Comparison of ENCODE assay signal across 9 cellular contexts in genomic region chr10:6579193-6579903, GRCh38. TPM values are rescaled to one million over a fixed set of nuclear protein-coding genes. Genes with fewer than 3 reads are reported as not detected.
A peak's percentile ranks its signal among the peaks of the same experiment; 100 is the strongest.
DNase-seq lines count a peak whose midpoint lies in the region; ATAC-seq and TF ChIP-seq lines count a peak whose summit lies in the region.
"Had no signal": no experiment of that assay in that cellular context is flagged by ENCODE, and none has a peak within 500 bp of the region (broad histone marks: within the 10 kb centered on the region; RNA-seq: fewer than 3 reads in every experiment).

No MANE protein-coding gene starts in this region.

- TF ChIP-seq CTCF in heart left ventricle (IDR thresholded peaks at IDR 0.05) (no peak), breast epithelium (IDR thresholded peaks at IDR 0.05) (no peak)

- TF ChIP-seq POLR2A in heart left ventricle (IDR thresholded peaks at IDR 0.05) (no peak), breast epithelium (IDR thresholded peaks at IDR 0.05) (no peak)

- peaks cover 0 to 65% (median 30%) of the 10 kb centered on the region in 9 donors for H3K27me3 ChIP-seq in heart left ventricle
- H3K27me3 ChIP-seq in breast epithelium: peaks cover 0 to 10% of the 10 kb centered on the region in 2 donors
- peaks cover 3 to 4% of the 10 kb centered on the region in 2 donors for H3K27me3 ChIP-seq in mucosa of rectum (ENCODE audit: control insufficient read depth in 2 of 2, insufficient read depth in 2 of 2, low read length in 2 of 2)

- peak overlapping the region; percentile 48 to 59 for H3K9ac ChIP-seq in mucosa of rectum (ENCODE audit: low read depth in 1 of 2, low read length in 2 of 2)

- intact Hi-C loops in heart left ventricle (cut with DNase I) (no loop called here), left ventricle myocardium superior (cut with micrococcal nuclease) (no loop called here), breast epithelium (cut with DNase I; ENCODE audit: low total_unique reads) (no loop called here)

- H3K27ac ChIP-seq in heart left ventricle (peak overlapping the region in 2 of 12 donors; percentile 13 to 84), breast epithelium (no peak overlapping the region), mucosa of rectum (ENCODE audit: low read depth in 2 of 2, low read length in 2 of 2) (peak overlapping the region; percentile 18 to 40), urinary bladder (ENCODE audit: low read depth) (no peak overlapping the region)

- H3K9me3 ChIP-seq in heart left ventricle: no peaks in the 10 kb centered on the region
- H3K9me3 ChIP-seq in breast epithelium: no peaks in the 10 kb centered on the region
- H3K9me3 ChIP-seq in mucosa of rectum (ENCODE audit: control insufficient read depth in 2 of 2, low read length in 2 of 2): no peaks in the 10 kb centered on the region
- H3K9me3 ChIP-seq: gastroesophageal sphincter had no signal

- H3K4me1 ChIP-seq in heart left ventricle (peaks cover 0 to 32% (median 0%) of the 10 kb centered on the region in 12 donors), breast epithelium (no peaks in the 10 kb centered on the region), mucosa of rectum (ENCODE audit: control insufficient read depth in 2 of 2, insufficient read depth in 2 of 2, low read length in 2 of 2) (peaks cover 0 to 4% of the 10 kb centered on the region in 2 donors), urinary bladder (ENCODE audit: insufficient read depth) (no peaks in the 10 kb centered on the region)

- ATAC-seq in heart left ventricle: no peak
- no peak for ATAC-seq in left ventricle myocardium superior

- no peak for DNase-seq in heart left ventricle
- no peak for DNase-seq in left ventricle myocardium superior
- no peak for DNase-seq in breast epithelium (ENCODE audit: low spot score in 2 of 2)
- no peak for DNase-seq in mesenteric fat pad (ENCODE audit: low spot score)
- DNase-seq in H4 (ENCODE audit: low spot score): no peak
- no peak for DNase-seq in AG08395 (ENCODE audit: low spot score)

- H3K4me3 ChIP-seq in heart left ventricle (peak overlapping the region in 10 of 12 donors; percentile 14 to 70 (median 54)), breast epithelium (peak overlapping the region; percentile 51 to 75 (median 69)), mucosa of rectum (ENCODE audit: low read length in 2 of 2) (peak overlapping the region; percentile 61 to 70), urinary bladder (ENCODE audit: low read depth, low read length) (peak overlapping the region; percentile 75)

- 19 to 38% (median 25%) methylated on average over 16 of the region's 16 CpGs for WGBS in heart left ventricle, 4 donors
- 34% methylated on average over 16 of the region's 16 CpGs for WGBS in urinary bladder

- H3K36me3 ChIP-seq in heart left ventricle (no peaks in the 10 kb centered on the region), breast epithelium (no peaks in the 10 kb centered on the region), mucosa of rectum (ENCODE audit: control insufficient read depth in 2 of 2, insufficient read depth in 2 of 2, low read length in 2 of 2) (no peaks in the 10 kb centered on the region), urinary bladder (ENCODE audit: insufficient read depth) (no peaks in the 10 kb centered on the region)
- H3K36me3 ChIP-seq: gastroesophageal sphincter had no signal

RNA-seq across cellular contexts. Expression of gene PRKCQ, which starts 0.7 kb away (rescaled TPM):
- total RNA-seq in heart left ventricle (1 to 10 TPM in 1 of 9 donors, under 1 TPM in 7, not detected in 1; 0.06 to 2.0 (median 0.17) TPM), left ventricle myocardium superior (0.12 TPM), breast epithelium (1 to 10 TPM in 1 of 3 donors, under 1 TPM in 2; 0.64 to 1.8 (median 0.98) TPM), urinary bladder (3.2 TPM), mesenteric fat pad (0.35 TPM)
- polyA plus RNA-seq in heart left ventricle (under 1 TPM; 0.04 TPM), urinary bladder (0.49 TPM)
- total RNA-seq in H4 (2014; rRNA removed; shearing (Covaris generic)): 6.3 and 6.8 TPM in 2 replicates

Comparison
In these comparisons a context has a peak if more than half of its experiments do, and no peak if none do; other contexts are left out.
1. H3K27ac ChIP-seq: peak in mucosa of rectum (2 of 2); none in breast epithelium (0 of 2) and urinary bladder (single experiment).
2. Peak in every context shown above with its lines, with median percentiles within 50 percentile points of each other: H3K4me3 ChIP-seq.